In genomic region chr3:182690163-182690562, GRCh38 we compare ENCODE assay signal across 21 cellular contexts.
"Had no signal": no experiment of that assay in that cellular context is flagged by ENCODE, and none has a peak within 500 bp of the region (broad histone marks: within the 10 kb centered on the region; RNA-seq: fewer than 3 reads in every experiment).

No MANE protein-coding gene starts in this region.

- H3K9me3 ChIP-seq: adrenal gland had no signal

- H3K4me3 ChIP-seq: adrenal gland, SK-N-MC had no signal

- H3K36me3 ChIP-seq: adrenal gland had no signal

- ATAC-seq: activated CD8-positive, alpha-beta T cell treated with anti-CD3 and anti-CD28 coated beads, Interleukin-2, amount 10 ng/mL, durations not matched to agents 7 days and 5 days; WTC11 had no signal

- H3K4me1 ChIP-seq: adrenal gland had no signal

- DNase-seq: activated CD4-positive, alpha-beta T cell treated with anti-CD3 and anti-CD28 coated beads for 48 hours; activated CD4-positive, alpha-beta T cell treated with anti-CD3 and anti-CD28 coated beads, Interleukin-2, amount 50 U/mL, for 4 hours; activated CD4-positive, CD25-positive, alpha-beta regulatory T cell treated with anti-CD3 and anti-CD28 coated beads, Interleukin-2, amount 50 U/mL, for 72 hours; activated CD8-positive, alpha-beta memory T cell treated with anti-CD3 and anti-CD28 coated beads, Interleukin-2, amount 50 U/mL, for 48 hours; activated CD8-positive, alpha-beta T cell treated with anti-CD3 and anti-CD28 coated beads, Interleukin-2, amount 10 ng/mL, durations not matched to agents 7 days and 5 days; activated naive CD4-positive, alpha-beta T cell treated with anti-CD3 and anti-CD28 coated beads, Interleukin-2, amount 50 U/mL, for 16 hours; activated naive CD8-positive, alpha-beta T cell treated with anti-CD3 and anti-CD28 coated beads, Interleukin-2, amount 10 ng/mL, durations not matched to agents 7 days and 5 days; activated T-cell treated with anti-CD3 and anti-CD28 coated beads, Interleukin-2, amount 50 U/mL, for 1 hour; adrenal gland; anterior cingulate cortex; caudate nucleus; NCI-H1092; NCI-H1417; NCI-H1930; NCI-H2171; NCI-H226; NCI-H526; NCI-H774; SW 1271 had no signal

- H3K27ac ChIP-seq: adrenal gland, SK-N-MC had no signal
